ENCODE assay signal across 8 cellular contexts in genomic region chr15:84034831-84035753, GRCh38.
DNase-seq lines count a peak whose midpoint lies in the region; ATAC-seq and TF ChIP-seq lines count a peak whose summit lies in the region.

No MANE protein-coding gene starts in this region.

- H3K4me3 ChIP-seq in epithelial cell of proximal tubule (ENCODE audit: low read depth, low read length): no peak overlapping the region

- H3K9me3 Mint-ChIP-seq in osteocyte (ENCODE audit: unreplicated experiment): no peaks in the 10 kb centered on the region
- no peaks in the 10 kb centered on the region for H3K9me3 Mint-ChIP-seq in stimulated activated effector memory CD8-positive, alpha-beta T cell treated with anti-CD3 and anti-CD28 coated beads, Interleukin-12 subunit alpha, Interleukin-12 subunit beta, amount 100 ng/mL, for 72 hours

- no peak for ATAC-seq in HG02763 (IDR thresholded peaks at IDR 0.05; ENCODE audit: unreplicated experiment)
- ATAC-seq in stimulated activated effector memory CD8-positive, alpha-beta T cell treated with anti-CD3 and anti-CD28 coated beads, Interleukin-12 subunit alpha, Interleukin-12 subunit beta, amount 100 ng/mL, for 72 hours: no peak

- H3K27ac Mint-ChIP-seq in osteocyte (ENCODE audit: unreplicated experiment): no peak overlapping the region
- no peak overlapping the region for H3K27ac Mint-ChIP-seq in stimulated activated effector memory CD8-positive, alpha-beta T cell treated with anti-CD3 and anti-CD28 coated beads, Interleukin-12 subunit alpha, Interleukin-12 subunit beta, amount 100 ng/mL, for 72 hours

- H3K36me3 Mint-ChIP-seq in osteocyte (ENCODE audit: unreplicated experiment): no peaks in the 10 kb centered on the region
- H3K36me3 Mint-ChIP-seq in stimulated activated effector memory CD8-positive, alpha-beta T cell treated with anti-CD3 and anti-CD28 coated beads, Interleukin-12 subunit alpha, Interleukin-12 subunit beta, amount 100 ng/mL, for 72 hours: no peaks in the 10 kb centered on the region

- no peaks in the 10 kb centered on the region for H3K4me1 Mint-ChIP-seq in osteocyte (ENCODE audit: unreplicated experiment)
- H3K4me1 Mint-ChIP-seq in stimulated activated effector memory CD8-positive, alpha-beta T cell treated with anti-CD3 and anti-CD28 coated beads, Interleukin-12 subunit alpha, Interleukin-12 subunit beta, amount 100 ng/mL, for 72 hours: no peaks in the 10 kb centered on the region

- H3K4me3 Mint-ChIP-seq in osteocyte (ENCODE audit: unreplicated experiment): no peak overlapping the region
- H3K4me3 Mint-ChIP-seq in stimulated activated effector memory CD8-positive, alpha-beta T cell treated with anti-CD3 and anti-CD28 coated beads, Interleukin-12 subunit alpha, Interleukin-12 subunit beta, amount 100 ng/mL, for 72 hours: no peak overlapping the region

- DNase-seq in SIG-M5 treated with dmso at 0.1 percent for 504 hours (lab: John Stamatoyannopoulos, UW; ENCODE audit: unreplicated experiment): peak; percentile 46
- DNase-seq in SIG-M5 (lab: John Stamatoyannopoulos, UW): no peak
- DNase-seq in NCI-H748 (lab: John Stamatoyannopoulos, UW; ENCODE audit: unreplicated experiment): peak; percentile 29
- DNase-seq in epithelial cell of proximal tubule (ENCODE audit: low read depth): peak; percentile 4
- no peak for DNase-seq in osteocyte (ENCODE audit: extremely low spot score, unreplicated experiment)
- no peak for DNase-seq in ecto neural progenitor cell (ENCODE audit: low spot score)
- no peak for DNase-seq in stimulated activated effector memory CD8-positive, alpha-beta T cell treated with anti-CD3 and anti-CD28 coated beads, Interleukin-12 subunit alpha, Interleukin-12 subunit beta, amount 100 ng/mL, for 72 hours (ENCODE audit: low spot score in 2 of 2)

- TF ChIP-seq CTCF in epithelial cell of proximal tubule (conservative IDR thresholded peaks at IDR 0.05; ENCODE audit: low read depth, low read length): peak; percentile 70
- TF ChIP-seq CTCF in osteocyte (IDR thresholded peaks at IDR 0.05): peak; percentile 31

- H3K27me3 Mint-ChIP-seq in osteocyte (ENCODE audit: unreplicated experiment): peaks cover under 1% of the 10 kb centered on the region

Comparison
In these comparisons a context has a peak if more than half of its experiments do, and no peak if none do; other contexts are left out.
1. DNase-seq: peak in SIG-M5 treated with dmso at 0.1 percent for 504 hours (single experiment), NCI-H748 (single experiment) and epithelial cell of proximal tubule (single experiment); none in SIG-M5 (single experiment), osteocyte (single experiment), ecto neural progenitor cell (single experiment) and stimulated activated effector memory CD8-positive, alpha-beta T cell treated with anti-CD3 and anti-CD28 coated beads, Interleukin-12 subunit alpha, Interleukin-12 subunit beta, amount 100 ng/mL, for 72 hours (0 of 2).